28 cellular contexts compared by ENCODE assay signal in genomic region chr5:112824197-112824596, GRCh38.
"Had no signal": no experiment of that assay in that cellular context is flagged by ENCODE, and none has a peak within 500 bp of the region (broad histone marks: within the 10 kb centered on the region; RNA-seq: fewer than 3 reads in every experiment).

No MANE protein-coding gene starts in this region.

- H3K27me3 ChIP-seq: ascending aorta, cardiac muscle cell had no signal

- H3K9me3 ChIP-seq: ascending aorta had no signal

- H3K27ac ChIP-seq: ascending aorta, cardiac muscle cell had no signal

- DNase-seq: activated CD4-positive, alpha-beta T cell treated with anti-CD3 and anti-CD28 coated beads for 1 hour; activated CD4-positive, alpha-beta T cell treated with anti-CD3 and anti-CD28 coated beads, Interleukin-2, amount 50 U/mL, for 4 hours; activated CD4-positive, CD25-positive, alpha-beta regulatory T cell; activated CD8-positive, alpha-beta T cell treated with anti-CD3 and anti-CD28 coated beads for 36 hours; activated effector memory CD4-positive, alpha-beta T cell treated with Interleukin-2 at 50 U/mL for 16 hours; activated naive CD4-positive, alpha-beta T cell treated with anti-CD3 and anti-CD28 coated beads, Interleukin-2, amount 10 ng/mL, durations not matched to agents 7 days and 5 days; activated naive CD8-positive, alpha-beta T cell treated with anti-CD3 and anti-CD28 coated beads, Interleukin-2, amount 10 ng/mL, durations not matched to agents 7 days and 5 days; activated T-cell treated with anti-CD3 and anti-CD28 coated beads, Interleukin-2, amount 50 U/mL, for 24 hours; amygdala; KG1; MM.1S; MV-4-11; NCI-H1092; NCI-H1436 treated with DMSO at 0.1 percent for 48 hours; NCI-H187; NCI-H2029 treated with DMSO at 0.1 percent for 48 hours; NCI-H2107; NCI-H2171; NCI-H510A; NCI-H748 treated with DMSO at 0.1 percent for 48 hours; NK-92 treated with Interleukin-12 subunit alpha and Interleukin-12 subunit beta, amount 100 ng/mL, for 24 hours; Right ventricle myocardium superior; T1000 had no signal

- H3K4me3 ChIP-seq: ascending aorta, cardiac muscle cell had no signal

- H3K4me1 Mint-ChIP-seq: activated CD4-positive, alpha-beta T cell treated with anti-CD3 and anti-CD28 coated beads, Interleukin-2, amount 10 ng/mL, durations not matched to agents 24 days and 14 days; activated naive CD4-positive, alpha-beta T cell treated with anti-CD3 and anti-CD28 coated beads, Interleukin-2, amount 10 ng/mL, durations not matched to agents 7 days and 5 days; activated naive CD8-positive, alpha-beta T cell treated with anti-CD3 and anti-CD28 coated beads, Interleukin-2, amount 10 ng/mL, durations not matched to agents 7 days and 5 days; central memory CD8-positive, alpha-beta T cell had no signal

- H3K4me3 Mint-ChIP-seq: activated CD4-positive, alpha-beta T cell treated with anti-CD3 and anti-CD28 coated beads, Interleukin-2, amount 10 ng/mL, durations not matched to agents 24 days and 14 days; activated CD8-positive, alpha-beta T cell treated with anti-CD3 and anti-CD28 coated beads for 36 hours; activated naive CD4-positive, alpha-beta T cell treated with anti-CD3 and anti-CD28 coated beads, Interleukin-2, amount 10 ng/mL, durations not matched to agents 7 days and 5 days; activated naive CD8-positive, alpha-beta T cell treated with anti-CD3 and anti-CD28 coated beads, Interleukin-2, amount 10 ng/mL, durations not matched to agents 7 days and 5 days; activated T-cell treated with anti-CD3 and anti-CD28 coated beads, Interleukin-2, amount 50 U/mL, for 24 hours; activated T-helper 1 cell treated with anti-CD3 and anti-CD28 coated beads, Interleukin-12 subunit alpha, Interleukin-12 subunit beta, Interleukin-2, Interleukin-4 antibody, amounts not matched to agents 30 ng/mL and 10 ng/mL and 1 ng/mL, durations not matched to agents 14 hours and 24 hours and 36 hours; central memory CD8-positive, alpha-beta T cell had no signal

- ATAC-seq: activated CD8-positive, alpha-beta T cell treated with anti-CD3 and anti-CD28 coated beads for 36 hours had no signal

- H3K4me1 ChIP-seq: ascending aorta had no signal

- H3K9me3 Mint-ChIP-seq: activated CD4-positive, alpha-beta T cell treated with anti-CD3 and anti-CD28 coated beads, Interleukin-2, amount 10 ng/mL, durations not matched to agents 24 days and 14 days; activated CD8-positive, alpha-beta T cell treated with anti-CD3 and anti-CD28 coated beads for 36 hours; activated naive CD4-positive, alpha-beta T cell treated with anti-CD3 and anti-CD28 coated beads, Interleukin-2, amount 10 ng/mL, durations not matched to agents 7 days and 5 days; activated naive CD8-positive, alpha-beta T cell treated with anti-CD3 and anti-CD28 coated beads, Interleukin-2, amount 10 ng/mL, durations not matched to agents 7 days and 5 days; activated T-cell treated with anti-CD3 and anti-CD28 coated beads, Interleukin-2, amount 50 U/mL, for 24 hours; activated T-helper 1 cell treated with anti-CD3 and anti-CD28 coated beads, Interleukin-12 subunit alpha, Interleukin-12 subunit beta, Interleukin-2, Interleukin-4 antibody, amounts not matched to agents 30 ng/mL and 10 ng/mL and 1 ng/mL, durations not matched to agents 14 hours and 24 hours and 36 hours; central memory CD8-positive, alpha-beta T cell had no signal

- H3K27me3 Mint-ChIP-seq: activated CD4-positive, alpha-beta T cell treated with anti-CD3 and anti-CD28 coated beads, Interleukin-2, amount 10 ng/mL, durations not matched to agents 24 days and 14 days; activated CD8-positive, alpha-beta T cell treated with anti-CD3 and anti-CD28 coated beads for 36 hours; activated naive CD4-positive, alpha-beta T cell treated with anti-CD3 and anti-CD28 coated beads, Interleukin-2, amount 10 ng/mL, durations not matched to agents 7 days and 5 days; activated naive CD8-positive, alpha-beta T cell treated with anti-CD3 and anti-CD28 coated beads, Interleukin-2, amount 10 ng/mL, durations not matched to agents 7 days and 5 days; activated T-cell treated with anti-CD3 and anti-CD28 coated beads, Interleukin-2, amount 50 U/mL, for 24 hours; central memory CD8-positive, alpha-beta T cell had no signal

- H3K27ac Mint-ChIP-seq: activated CD4-positive, alpha-beta T cell treated with anti-CD3 and anti-CD28 coated beads, Interleukin-2, amount 10 ng/mL, durations not matched to agents 24 days and 14 days; activated CD8-positive, alpha-beta T cell treated with anti-CD3 and anti-CD28 coated beads for 36 hours; activated naive CD4-positive, alpha-beta T cell treated with anti-CD3 and anti-CD28 coated beads, Interleukin-2, amount 10 ng/mL, durations not matched to agents 7 days and 5 days; activated naive CD8-positive, alpha-beta T cell treated with anti-CD3 and anti-CD28 coated beads, Interleukin-2, amount 10 ng/mL, durations not matched to agents 7 days and 5 days; activated T-cell treated with anti-CD3 and anti-CD28 coated beads, Interleukin-2, amount 50 U/mL, for 24 hours; activated T-helper 1 cell treated with anti-CD3 and anti-CD28 coated beads, Interleukin-12 subunit alpha, Interleukin-12 subunit beta, Interleukin-2, Interleukin-4 antibody, amounts not matched to agents 30 ng/mL and 10 ng/mL and 1 ng/mL, durations not matched to agents 14 hours and 24 hours and 36 hours had no signal
